In the genomic region with DNA sequence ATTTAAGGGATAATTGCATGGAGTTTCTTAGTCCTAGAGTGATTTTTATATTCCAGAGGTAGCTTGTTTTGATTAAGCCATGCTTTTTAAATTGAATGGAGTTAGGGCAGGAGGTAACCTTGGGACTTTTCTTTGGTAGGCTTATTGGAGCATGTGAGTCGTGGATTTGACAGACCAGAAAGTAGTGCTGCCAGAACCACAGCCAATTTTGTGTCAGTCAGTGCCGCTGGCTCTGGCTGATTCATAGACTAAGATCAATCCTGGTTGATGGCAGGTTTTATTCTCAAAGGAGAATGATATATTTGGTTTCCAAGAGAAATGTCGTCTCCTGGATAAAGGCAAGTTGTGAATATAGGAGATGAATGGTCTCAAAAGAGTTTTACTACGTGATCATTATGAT, we compare ENCODE assay signal across 1 cellular context.
TF ChIP-seq lines count a peak whose summit lies in the region.

No MANE protein-coding gene starts in this region.

TF ChIP-seq in WTC11, 78 proteins besides CTCF, POLR2A, EP300 and RAD21 (continued from another document):
- TF ChIP-seq, protein P1, sequence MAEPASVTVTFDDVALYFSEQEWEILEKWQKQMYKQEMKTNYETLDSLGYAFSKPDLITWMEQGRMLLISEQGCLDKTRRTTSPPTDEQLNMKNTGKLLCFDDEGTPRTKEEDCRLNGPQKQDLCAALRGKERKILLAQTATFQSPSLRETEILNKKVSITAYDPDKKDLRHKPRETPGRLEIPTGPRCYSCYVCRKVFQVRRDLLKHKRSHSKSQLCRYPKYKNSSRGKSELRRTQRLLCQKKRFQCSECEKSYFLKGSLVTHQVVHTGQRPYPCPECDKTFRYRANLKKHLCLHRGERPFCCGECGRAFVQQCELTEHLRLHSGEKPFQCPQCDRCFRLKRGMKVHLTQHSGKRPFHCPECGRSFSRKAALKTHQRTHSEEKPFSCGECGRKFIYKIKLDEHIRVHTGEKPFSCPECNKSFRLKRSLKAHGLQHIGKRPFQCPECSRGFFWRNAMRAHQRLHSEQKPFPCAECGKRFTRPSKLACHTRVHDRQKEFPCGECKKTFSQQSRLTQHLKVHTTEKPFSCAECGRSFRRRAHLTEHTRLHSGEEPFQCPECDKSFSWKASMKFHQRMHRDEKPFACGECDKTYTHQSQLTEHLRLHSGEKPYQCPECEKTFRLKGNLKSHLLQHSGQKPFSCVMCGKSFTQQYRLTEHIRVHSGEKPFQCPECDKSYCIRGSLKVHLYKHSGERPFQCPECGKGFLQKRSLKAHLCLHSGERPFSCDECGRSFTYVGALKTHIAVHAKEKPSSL (CRISPR knock-in tag; conservative IDR thresholded peaks at IDR 0.05): no peak
